In genomic region chr2:207143474-207144190, GRCh38 we compare ENCODE assay signal across 8 cellular contexts. TPM values are rescaled to one million over a fixed set of nuclear protein-coding genes. Genes with fewer than 3 reads are reported as not detected.
A peak's percentile ranks its signal among the peaks of the same experiment; 100 is the strongest.
DNase-seq lines count a peak whose midpoint lies in the region; ATAC-seq, FAIRE-seq and TF ChIP-seq lines count a peak whose summit lies in the region.

No MANE protein-coding gene starts in this region.

- no peaks in the 10 kb centered on the region for H3K36me3 ChIP-seq in Panc1 (ENCODE audit: control insufficient read depth, insufficient read depth, low read length)
- no peaks in the 10 kb centered on the region for H3K36me3 ChIP-seq in rectal smooth muscle tissue (ENCODE audit: control insufficient read depth, insufficient read depth, low read length)

- POLR2A ChIA-PET in Panc1 (lab: Charles Lee) = no interaction called here
- POLR2A ChIA-PET in activated naive CD8-positive, alpha-beta T cell treated with anti-CD3 and anti-CD28 coated beads, Interleukin-2, amount 10 ng/mL, durations not matched to agents 7 days and 5 days (lab: Charles Lee) = interaction anchor here (0.7 to 4.8 kb wide), 13 partner anchors 9 to 481 kb away, joined by 3 to 107 read pairs (median 3); partner anchors contain the start of genes CREB1, KLF7 and METTL21A

- H3K4me3 ChIP-seq in Panc1 (ENCODE audit: low read depth in 2 of 2, low read length in 2 of 2) (no peak overlapping the region), rectal smooth muscle tissue (ENCODE audit: low read length) (peak overlapping the region; percentile 16)

- 0 out of 2 replicates have a peak overlapping the region, but pooled peaks have one; percentile 4 for H3K27ac ChIP-seq in Panc1 (ENCODE audit: low read length)
- peak overlapping the region; percentile 28 for H3K27ac ChIP-seq in rectal smooth muscle tissue (ENCODE audit: low read depth, low read length)

- H3K9me3 ChIP-seq in Panc1 (ENCODE audit: control insufficient read depth, insufficient read depth, low read depth, low read length) = no peaks in the 10 kb centered on the region

- FAIRE-seq in GM12891 (lab: Jason Lieb, UNC) = peak; percentile 23

- H3K27ac Mint-ChIP-seq in activated naive CD8-positive, alpha-beta T cell treated with anti-CD3 and anti-CD28 coated beads, Interleukin-2, amount 10 ng/mL, durations not matched to agents 7 days and 5 days = peak overlapping the region; percentile 90

- in situ Hi-C loops in Panc1 (cut with HindIII; ENCODE audit: low pct_unique_long_range_greater_than_20kb, low sequenced_read_pairs) (no loop called here), GM13976 (cut with MboI; ENCODE audit: low sequenced_read_pairs, unreplicated experiment) (loop anchor here (10.0 kb wide), 1 partner anchor 321 kb away; no protein-coding TSS in a partner anchor)

- CTCF ChIA-PET in Panc1 (lab: Charles Lee) = no interaction called here

- H3K4me1 Mint-ChIP-seq in activated naive CD8-positive, alpha-beta T cell treated with anti-CD3 and anti-CD28 coated beads, Interleukin-2, amount 10 ng/mL, durations not matched to agents 7 days and 5 days = peaks cover 40% of the 10 kb centered on the region

- H3K9me3 Mint-ChIP-seq in activated naive CD8-positive, alpha-beta T cell treated with anti-CD3 and anti-CD28 coated beads, Interleukin-2, amount 10 ng/mL, durations not matched to agents 7 days and 5 days = no peaks in the 10 kb centered on the region

- no peaks in the 10 kb centered on the region for H3K27me3 Mint-ChIP-seq in activated naive CD8-positive, alpha-beta T cell treated with anti-CD3 and anti-CD28 coated beads, Interleukin-2, amount 10 ng/mL, durations not matched to agents 7 days and 5 days

- ATAC-seq in HG03045 (IDR thresholded peaks at IDR 0.05; ENCODE audit: unreplicated experiment) (peak; percentile 68), Panc1 (no peak), left ventricle myocardium superior (peak; percentile 88)
- ATAC-seq in activated naive CD8-positive, alpha-beta T cell treated with anti-CD3 and anti-CD28 coated beads, Interleukin-2, amount 10 ng/mL, durations not matched to agents 7 days and 5 days (ENCODE audit: low read depth) = peak; percentile 78

- H3K4me1 ChIP-seq in Panc1 (ENCODE audit: control insufficient read depth, insufficient read depth, low read length) (peaks cover 5% of the 10 kb centered on the region; the same call in 1 of the 2 replicates), rectal smooth muscle tissue (ENCODE audit: control insufficient read depth, insufficient read depth, low read length) (peaks cover 43% of the 10 kb centered on the region)

- no peak for TF ChIP-seq POLR2A in GM12891 (IDR thresholded peaks at IDR 0.05; ENCODE audit: low read depth, low read length)

- peak overlapping the region; percentile 72 for H3K4me3 Mint-ChIP-seq in activated naive CD8-positive, alpha-beta T cell treated with anti-CD3 and anti-CD28 coated beads, Interleukin-2, amount 10 ng/mL, durations not matched to agents 7 days and 5 days

- intact Hi-C loops in Panc1 (cut with micrococcal nuclease; ENCODE audit: unreplicated experiment) = no loop called here
- intact Hi-C loops in left ventricle myocardium superior (cut with micrococcal nuclease) = no loop called here

- H3K27me3 ChIP-seq in Panc1 (ENCODE audit: control insufficient read depth, insufficient read depth, low read length) (no peaks in the 10 kb centered on the region), rectal smooth muscle tissue (ENCODE audit: control insufficient read depth, insufficient read depth, low read length) (no peaks in the 10 kb centered on the region)

- H3K9ac ChIP-seq in rectal smooth muscle tissue (ENCODE audit: low read length) = no peak overlapping the region

- no peak for DNase-seq in GM12891 (ENCODE audit: insufficient read length, low spot score)
- DNase-seq in Panc1 (ENCODE audit: low read depth, low spot score) = no peak
- peak; percentile 65 for DNase-seq in activated naive CD8-positive, alpha-beta T cell treated with anti-CD3 and anti-CD28 coated beads, Interleukin-2, amount 10 ng/mL, durations not matched to agents 7 days and 5 days
- DNase-seq in left ventricle myocardium superior = peak; percentile 82
- no peak for DNase-seq in GM13976 (ENCODE audit: low spot score)
- DNase-seq in NCI-H774 (lab: John Stamatoyannopoulos, UW) = no peak

- H3K36me3 Mint-ChIP-seq in activated naive CD8-positive, alpha-beta T cell treated with anti-CD3 and anti-CD28 coated beads, Interleukin-2, amount 10 ng/mL, durations not matched to agents 7 days and 5 days = peaks cover 41% of the 10 kb centered on the region

- no TSS peak for BruUV-seq in Panc1 (replicated peaks; lab: Mats Ljungman, UMichigan)

- TF ChIP-seq CTCF in Panc1 (IDR thresholded peaks at IDR 0.05) = no peak
- TF ChIP-seq CTCF in GM13976 (IDR thresholded peaks at IDR 0.05; ENCODE audit: borderline replicate concordance, control extremely low read depth, extremely low read depth, insufficient read depth, missing control alignments) = no peak

TF ChIP-seq in GM12891, 5 proteins besides CTCF, POLR2A, EP300 and RAD21:
- TF ChIP-seq PAX5 (IDR thresholded peaks at IDR 0.05; ENCODE audit: insufficient read depth, low read length, severe bottlenecking) (no peak), POU2F2 (IDR thresholded peaks at IDR 0.05; ENCODE audit: low read depth, low read length) (no peak), POLR2AphosphoS5 (IDR thresholded peaks at IDR 0.05; ENCODE audit: low read depth, low read length) (no peak), SPI1 (IDR thresholded peaks at IDR 0.05; ENCODE audit: low read depth, low read length) (no peak), TAF1 (IDR thresholded peaks at IDR 0.05; ENCODE audit: low read depth, low read length) (no peak)

RNA-seq across cellular contexts. Expression of gene KLF7, which starts 22.1 kb away (rescaled TPM):
- 6.7 TPM for polyA plus RNA-seq in GM12891 (2012; ENCODE audit: low read depth, missing spikeins)
- 17.1 TPM for total RNA-seq in Panc1 (2021; ENCODE audit: unreplicated experiment)
- polyA plus RNA-seq in Panc1 (2012; ENCODE audit: insufficient read length) = 9.4 TPM
- 10 to 100 TPM; 17.9 to 22.9 TPM for total RNA-seq in activated naive CD8-positive, alpha-beta T cell treated with anti-CD3 and anti-CD28 coated beads, Interleukin-2, amount 10 ng/mL, durations not matched to agents 7 days and 5 days
- 22.2 TPM for total RNA-seq in left ventricle myocardium superior

Comparison
In these comparisons a context has a peak if more than half of its experiments do, and no peak if none do; other contexts are left out.
1. DNase-seq: peak in activated naive CD8-positive, alpha-beta T cell treated with anti-CD3 and anti-CD28 coated beads, Interleukin-2, amount 10 ng/mL, durations not matched to agents 7 days and 5 days (single experiment) and left ventricle myocardium superior (single experiment); none in GM12891 (single experiment), Panc1 (single experiment), GM13976 (single experiment) and NCI-H774 (single experiment).